Comparison of ENCODE assay signal across 13 cellular contexts in the genomic region with DNA sequence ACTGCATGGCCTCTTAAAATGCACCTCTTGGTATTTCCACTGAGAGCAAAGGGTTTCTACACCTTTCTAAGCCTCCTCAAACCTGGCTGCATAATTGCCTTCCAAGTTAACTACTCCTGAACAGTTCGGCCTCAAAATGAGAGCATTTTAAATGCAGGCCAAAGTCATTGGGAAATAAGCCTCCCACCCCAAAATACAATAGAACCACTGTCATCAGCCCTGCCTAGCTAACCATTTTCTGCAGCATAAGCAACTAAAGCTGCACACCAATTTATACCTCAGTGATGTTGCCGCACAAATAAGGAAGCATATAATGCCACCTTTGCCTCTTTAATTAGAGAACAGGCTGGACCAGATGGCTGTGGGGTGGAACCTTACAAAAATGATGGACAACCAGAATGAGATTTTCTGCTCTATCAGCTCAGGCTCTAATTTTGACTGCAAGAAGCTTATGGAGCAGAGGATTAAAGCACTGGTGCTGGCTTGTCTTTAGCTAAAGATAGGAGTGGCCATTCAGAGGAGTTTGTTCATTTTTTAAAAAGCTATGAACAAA. TPM values are rescaled to one million over a fixed set of nuclear protein-coding genes. Genes with fewer than 3 reads are reported as not detected.
A peak's percentile ranks its signal among the peaks of the same experiment; 100 is the strongest.
DNase-seq lines count a peak whose midpoint lies in the region; ATAC-seq and TF ChIP-seq lines count a peak whose summit lies in the region.
"Had no signal": no experiment of that assay in that cellular context is flagged by ENCODE, and none has a peak within 500 bp of the region (broad histone marks: within the 10 kb centered on the region; RNA-seq: fewer than 3 reads in every experiment).

No MANE protein-coding gene starts in this region.

- H3K79me2 ChIP-seq in osteoblast (ENCODE audit: insufficient read depth, low read length), result peaks cover 89% of the 10 kb centered on the region

- H3K27ac ChIP-seq in CD4-positive, CD25-positive, alpha-beta regulatory T cell (ENCODE audit: insufficient read depth, low read length, poor library complexity, severe bottlenecking), result no peak overlapping the region
- H3K27ac ChIP-seq in osteoblast (ENCODE audit: low read depth, low read length), result peak overlapping the region; percentile 15

- peaks cover 8 to 38% (median 18%) of the 10 kb centered on the region in 4 donors for H3K4me1 Mint-ChIP-seq in CD4-positive, CD25-positive, alpha-beta regulatory T cell
- H3K4me1 Mint-ChIP-seq in chondrocyte (ENCODE audit: low read depth), result peaks cover 33% of the 10 kb centered on the region

- H3K27me3 Mint-ChIP-seq in CD4-positive, CD25-positive, alpha-beta regulatory T cell, result peaks cover 4% of the 10 kb centered on the region
- H3K27me3 Mint-ChIP-seq in chondrocyte (ENCODE audit: low read depth), result no peaks in the 10 kb centered on the region

- no peaks in the 10 kb centered on the region for H3K27me3 ChIP-seq in CD4-positive, CD25-positive, alpha-beta regulatory T cell (ENCODE audit: control insufficient read depth, insufficient read depth, low read length)
- H3K27me3 ChIP-seq in osteoblast (ENCODE audit: insufficient read depth, low read length), result no peaks in the 10 kb centered on the region

- H3K4me3 ChIP-seq in CD4-positive, CD25-positive, alpha-beta regulatory T cell (ENCODE audit: low read depth, low read length), result no peak overlapping the region
- H3K4me3 ChIP-seq in osteoblast (ENCODE audit: insufficient read depth, low read length), result no peak overlapping the region
- H3K4me3 ChIP-seq: K562 had no signal

- H3K4me2 ChIP-seq in osteoblast (ENCODE audit: insufficient read depth, low read length), result peak overlapping the region; percentile 15

- in situ Hi-C loops in GM13977 (cut with MboI; ENCODE audit: low pct_unique_long_range_greater_than_20kb, low sequenced_read_pairs, unreplicated experiment), result no loop called here

- H3K27ac Mint-ChIP-seq in CD4-positive, CD25-positive, alpha-beta regulatory T cell, result no peak overlapping the region
- H3K27ac Mint-ChIP-seq in chondrocyte (ENCODE audit: unreplicated experiment), result no peak overlapping the region

- peaks cover 0 to 2% (median 0%) of the 10 kb centered on the region in 7 donors for H3K9me3 Mint-ChIP-seq in CD4-positive, CD25-positive, alpha-beta regulatory T cell
- H3K9me3 Mint-ChIP-seq in chondrocyte (ENCODE audit: low read depth), result no peaks in the 10 kb centered on the region

- H3K36me3 ChIP-seq in CD4-positive, CD25-positive, alpha-beta regulatory T cell (ENCODE audit: control insufficient read depth, insufficient read depth, low read length), result peaks cover 2% of the 10 kb centered on the region
- H3K36me3 ChIP-seq in osteoblast (ENCODE audit: insufficient read depth, low read length), result peaks cover 35% of the 10 kb centered on the region

- ATAC-seq in CD4-positive, CD25-positive, alpha-beta regulatory T cell (ENCODE audit: low read depth in 2 of 2), result no peak
- ATAC-seq in HG03039 (IDR thresholded peaks at IDR 0.05; ENCODE audit: unreplicated experiment) (no peak), GM18502 (IDR thresholded peaks at IDR 0.05; ENCODE audit: poor library complexity, unreplicated experiment) (no peak)
- ATAC-seq: K562, left cardiac atrium had no signal

- no peak overlapping the region for H2AFZ ChIP-seq in osteoblast (ENCODE audit: low read length)

- DNase-seq in CD4-positive, CD25-positive, alpha-beta regulatory T cell, result no peak
- peak; percentile 77 for DNase-seq in NCI-H1694 (lab: John Stamatoyannopoulos, UW)
- no peak for DNase-seq in chondrocyte (ENCODE audit: low spot score)
- no peak for DNase-seq in osteoblast (ENCODE audit: insufficient read length, low spot score, missing footprints)
- no peak for DNase-seq in stimulated activated CD4-positive, alpha-beta T cell treated with anti-CD3 and anti-CD28 coated beads, Interleukin-4, amount 100 ng/mL, for 1 hour
- no peak for DNase-seq in GM13977 (ENCODE audit: low spot score)
- DNase-seq: activated effector memory CD4-positive, alpha-beta T cell treated with Interleukin-2 at 50 U/mL for 16 hours; foreskin fibroblast; left cardiac atrium; NCI-H2081 had no signal

- TF ChIP-seq CTCF in chondrocyte (IDR thresholded peaks at IDR 0.05) (no peak), osteoblast (IDR thresholded peaks at IDR 0.05; ENCODE audit: extremely low read depth, low read depth, low read length) (no peak), GM13977 (IDR thresholded peaks at IDR 0.05; ENCODE audit: extremely low read depth, insufficient read depth, missing control alignments) (no peak)

- H3K36me3 Mint-ChIP-seq in CD4-positive, CD25-positive, alpha-beta regulatory T cell, result no peaks in the 10 kb centered on the region
- peaks cover 3% of the 10 kb centered on the region for H3K36me3 Mint-ChIP-seq in chondrocyte (ENCODE audit: low read depth)

- H3K9me3 ChIP-seq in CD4-positive, CD25-positive, alpha-beta regulatory T cell (ENCODE audit: control insufficient read depth in 2 of 2, low read length in 2 of 2), result no peaks in the 10 kb centered on the region
- no peaks in the 10 kb centered on the region for H3K9me3 ChIP-seq in osteoblast (ENCODE audit: low read depth, low read length)

- peaks cover 63% of the 10 kb centered on the region for H4K20me1 ChIP-seq in osteoblast (ENCODE audit: insufficient read depth, low read length)

- H3K4me3 Mint-ChIP-seq in CD4-positive, CD25-positive, alpha-beta regulatory T cell, result peak overlapping the region in 3 of 4 donors; percentile 68 to 90 (median 80)
- H3K4me3 Mint-ChIP-seq in chondrocyte (ENCODE audit: unreplicated experiment), result peak overlapping the region; percentile 97

- peaks cover 23% of the 10 kb centered on the region for H3K4me1 ChIP-seq in CD4-positive, CD25-positive, alpha-beta regulatory T cell (ENCODE audit: control insufficient read depth, insufficient read depth, low read length, poor library complexity, severe bottlenecking)
- peaks cover 12% of the 10 kb centered on the region for H3K4me1 ChIP-seq in osteoblast (ENCODE audit: insufficient read depth, low read length)

RNA-seq across cellular contexts. Expression of a gene that starts 4.3 kb away (rescaled TPM):
- total RNA-seq in CD4-positive, CD25-positive, alpha-beta regulatory T cell, result 32.0 TPM
- 10 to 100 TPM; 16.3 to 18.0 (median 17.6) TPM for polyA plus RNA-seq in CD4-positive, CD25-positive, alpha-beta regulatory T cell
- total RNA-seq in chondrocyte, result 37.7 to 42.0 TPM (median 40.8 TPM) in 3 replicates
- total RNA-seq in osteoblast, result 28.0 and 29.0 TPM in 2 replicates

RNA-seq across cellular contexts. Expression of a gene that starts 26.2 kb away (rescaled TPM):
- 40.7 TPM for total RNA-seq in CD4-positive, CD25-positive, alpha-beta regulatory T cell
- polyA plus RNA-seq in CD4-positive, CD25-positive, alpha-beta regulatory T cell, result 10 to 100 TPM; 22.6 to 33.5 (median 25.7) TPM
- 22.5 to 32.4 TPM (median 26.8 TPM) in 3 replicates for total RNA-seq in chondrocyte
- 27.7 and 38.4 TPM in 2 replicates for total RNA-seq in osteoblast

RNA-seq across cellular contexts. Expression of a gene that starts 26.6 kb away (rescaled TPM):
- 87.5 TPM for total RNA-seq in CD4-positive, CD25-positive, alpha-beta regulatory T cell
- polyA plus RNA-seq in CD4-positive, CD25-positive, alpha-beta regulatory T cell, result 10 to 100 TPM; 64.3 to 76.4 (median 67.0) TPM
- 60.9 to 85.6 TPM (median 62.4 TPM) in 3 replicates for total RNA-seq in chondrocyte
- 57.9 and 60.4 TPM in 2 replicates for total RNA-seq in osteoblast
